In the genomic region with DNA sequence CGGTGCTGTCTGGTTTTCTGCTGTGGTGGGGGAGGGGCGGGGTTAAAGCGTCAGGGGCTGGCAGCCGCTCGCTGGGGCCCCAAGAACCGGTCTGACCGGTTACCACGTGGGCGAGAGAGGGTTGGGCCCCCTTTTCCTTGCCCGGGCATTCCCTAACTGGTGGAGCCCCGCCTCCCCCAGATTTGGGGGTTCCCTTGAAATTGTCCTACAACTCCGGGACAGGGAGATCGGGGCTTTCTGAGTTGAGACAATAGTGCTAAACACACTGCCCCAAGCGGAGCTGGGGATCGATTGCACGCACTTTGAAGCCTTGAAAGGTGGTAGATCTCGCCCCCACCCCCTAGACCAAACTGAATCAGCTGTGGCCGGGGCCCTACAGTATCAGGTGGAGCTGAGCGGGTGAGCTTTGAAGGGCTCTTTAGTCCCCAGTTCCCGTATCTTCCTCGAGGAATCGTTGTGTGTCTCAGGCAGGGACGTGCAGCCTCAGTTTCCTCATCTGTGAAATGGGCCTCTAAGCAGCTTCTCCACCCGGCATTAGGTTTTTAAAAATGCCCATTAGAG, we compare ENCODE assay signal across 8 cellular contexts. TPM values are rescaled to one million over a fixed set of nuclear protein-coding genes. Genes with fewer than 3 reads are reported as not detected.
A peak's percentile ranks its signal among the peaks of the same experiment; 100 is the strongest.
DNase-seq lines count a peak whose midpoint lies in the region; ATAC-seq and TF ChIP-seq lines count a peak whose summit lies in the region.

No MANE protein-coding gene starts in this region.

- TF ChIP-seq POLR2A in NB4 (IDR thresholded peaks at IDR 0.05; ENCODE audit: extremely low read depth, insufficient read length): peak; percentile 54

- peak overlapping the region; percentile 94 for H3K4me3 ChIP-seq in GM06990 (replicated peaks; ENCODE audit: low read depth, low read length)
- H3K4me3 ChIP-seq in NB4 (ENCODE audit: low read depth, low read length): peak overlapping the region; percentile 99

- DNase-seq in GM06990 (ENCODE audit: extremely low read depth, insufficient read length) (peak; percentile 79), NB4 (ENCODE audit: low read depth) (peak; percentile 79), left colon (peak; percentile 93 to 94)
- peak; percentile 46 to 58 (median 53) for DNase-seq in activated CD4-positive, CD25-positive, alpha-beta regulatory T cell (lab: John Stamatoyannopoulos, UW)
- peak; percentile 76 for DNase-seq in central memory CD4-positive, alpha-beta T cell
- peak; percentile 78 for DNase-seq in stimulated activated CD4-positive, alpha-beta T cell treated with anti-CD3 and anti-CD28 coated beads, Interleukin-4, amount 100 ng/mL, for 1 hour

- no peaks in the 10 kb centered on the region for H3K27me3 ChIP-seq in GM06990 (replicated peaks; ENCODE audit: control insufficient read depth, insufficient read depth, low read length)

- intact Hi-C loops in left colon (cut with DNase I, micrococcal nuclease): no loop called here

- ATAC-seq in left colon: peak; percentile 27
- ATAC-seq in GM19395 (IDR thresholded peaks at IDR 0.05; ENCODE audit: unreplicated experiment): no peak
- no peak for ATAC-seq in HG02678 (IDR thresholded peaks at IDR 0.05; ENCODE audit: unreplicated experiment)

- TF ChIP-seq CTCF in GM06990 (IDR thresholded peaks at IDR 0.05; ENCODE audit: insufficient read depth, low read length, poor library complexity, severe bottlenecking): peak; percentile 51
- TF ChIP-seq CTCF in NB4 (IDR thresholded peaks at IDR 0.05; ENCODE audit: low read depth, low read length): no peak

- no peaks in the 10 kb centered on the region; the same call in none of the 2 replicates for H3K36me3 ChIP-seq in GM06990 (ENCODE audit: control insufficient read depth, insufficient read depth, low read length)

RNA-seq across cellular contexts. Expression of gene IER2, which starts 4.8 kb away (rescaled TPM):
- total RNA-seq in left colon: 100 to 1,000 TPM; 116 to 155 TPM

RNA-seq across cellular contexts. Expression of gene STX10, which starts 4.8 kb away (rescaled TPM):
- total RNA-seq in left colon: 10 to 100 TPM; 48.0 to 66.0 TPM

RNA-seq across cellular contexts. Expression of gene NACC1, which starts 36.9 kb away (rescaled TPM):
- total RNA-seq in left colon: 10 to 100 TPM; 56.1 to 67.2 TPM

RNA-seq across cellular contexts. Expression of gene TRMT1, which starts 38.5 kb away (rescaled TPM):
- 10 to 100 TPM; 22.0 to 23.6 TPM for total RNA-seq in left colon

RNA-seq across cellular contexts. Expression of gene LYL1, which starts 52.3 kb away (rescaled TPM):
- total RNA-seq in left colon: 1 to 10 TPM; 2.0 to 4.5 TPM
